Comparison of ENCODE assay signal across 1 cellular context in the genomic region with DNA sequence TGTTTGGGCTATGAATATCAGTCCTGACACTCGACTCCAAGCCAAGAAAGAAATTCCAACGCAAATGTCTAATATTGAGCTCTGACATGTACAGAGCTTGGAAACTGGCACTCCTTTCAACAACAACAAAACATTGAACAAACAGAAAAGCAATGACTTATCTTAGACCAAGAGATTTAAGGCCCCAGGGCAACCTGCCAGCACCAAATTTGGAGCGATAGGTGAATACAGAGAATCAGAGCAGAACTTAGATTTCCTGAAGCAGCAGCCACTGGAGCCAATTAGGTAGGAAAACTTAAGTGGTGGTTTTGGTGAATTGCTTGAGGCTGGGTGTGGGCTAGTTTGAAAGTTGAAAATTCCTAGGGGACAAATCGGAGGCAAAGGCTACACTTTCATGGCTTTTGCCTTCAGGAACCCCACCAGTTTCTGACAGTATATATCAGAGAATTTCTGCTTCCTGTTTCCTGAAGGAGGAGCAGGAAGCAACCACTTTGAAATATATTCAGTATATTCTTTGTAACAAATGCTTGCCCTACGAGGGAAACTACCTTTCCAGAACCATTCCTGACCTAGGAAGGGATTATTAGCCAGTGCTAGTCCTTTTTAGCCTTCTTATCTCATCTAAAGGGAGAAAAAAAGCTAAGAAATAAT.
TF ChIP-seq lines count a peak whose summit lies in the region.

No MANE protein-coding gene starts in this region.

TF ChIP-seq in HepG2, 621 proteins besides CTCF, POLR2A, EP300 and RAD21:
- no peak for TF ChIP-seq MIER3 (CRISPR knock-in tag; IDR thresholded peaks at IDR 0.05; ENCODE audit: borderline replicate concordance)
- no peak for TF ChIP-seq ZNF644 (CRISPR knock-in tag; IDR thresholded peaks at IDR 0.05; ENCODE audit: low read depth)
- TF ChIP-seq, protein P1, sequence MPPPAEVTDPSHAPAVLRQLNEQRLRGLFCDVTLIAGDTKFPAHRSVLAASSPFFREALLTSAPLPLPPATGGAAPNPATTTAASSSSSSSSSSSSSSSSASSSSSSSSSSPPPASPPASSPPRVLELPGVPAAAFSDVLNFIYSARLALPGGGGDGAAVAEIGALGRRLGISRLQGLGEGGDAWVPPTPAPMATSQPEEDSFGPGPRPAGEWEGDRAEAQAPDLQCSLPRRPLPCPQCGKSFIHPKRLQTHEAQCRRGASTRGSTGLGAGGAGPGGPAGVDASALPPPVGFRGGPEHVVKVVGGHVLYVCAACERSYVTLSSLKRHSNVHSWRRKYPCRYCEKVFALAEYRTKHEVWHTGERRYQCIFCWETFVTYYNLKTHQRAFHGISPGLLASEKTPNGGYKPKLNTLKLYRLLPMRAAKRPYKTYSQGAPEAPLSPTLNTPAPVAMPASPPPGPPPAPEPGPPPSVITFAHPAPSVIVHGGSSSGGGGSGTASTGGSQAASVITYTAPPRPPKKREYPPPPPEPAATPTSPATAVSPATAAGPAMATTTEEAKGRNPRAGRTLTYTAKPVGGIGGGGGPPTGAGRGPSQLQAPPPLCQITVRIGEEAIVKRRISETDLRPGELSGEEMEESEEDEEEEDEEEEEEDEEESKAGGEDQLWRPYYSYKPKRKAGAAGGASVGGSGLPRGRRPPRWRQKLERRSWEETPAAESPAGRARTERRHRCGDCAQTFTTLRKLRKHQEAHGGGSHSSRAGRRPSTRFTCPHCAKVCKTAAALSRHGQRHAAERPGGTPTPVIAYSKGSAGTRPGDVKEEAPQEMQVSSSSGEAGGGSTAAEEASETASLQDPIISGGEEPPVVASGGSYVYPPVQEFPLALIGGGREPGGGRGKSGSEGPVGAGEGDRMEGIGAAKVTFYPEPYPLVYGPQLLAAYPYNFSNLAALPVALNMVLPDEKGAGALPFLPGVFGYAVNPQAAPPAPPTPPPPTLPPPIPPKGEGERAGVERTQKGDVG (CRISPR knock-in tag; IDR thresholded peaks at IDR 0.05; ENCODE audit: borderline replicate concordance): no peak
- TF ChIP-seq, protein P2, sequence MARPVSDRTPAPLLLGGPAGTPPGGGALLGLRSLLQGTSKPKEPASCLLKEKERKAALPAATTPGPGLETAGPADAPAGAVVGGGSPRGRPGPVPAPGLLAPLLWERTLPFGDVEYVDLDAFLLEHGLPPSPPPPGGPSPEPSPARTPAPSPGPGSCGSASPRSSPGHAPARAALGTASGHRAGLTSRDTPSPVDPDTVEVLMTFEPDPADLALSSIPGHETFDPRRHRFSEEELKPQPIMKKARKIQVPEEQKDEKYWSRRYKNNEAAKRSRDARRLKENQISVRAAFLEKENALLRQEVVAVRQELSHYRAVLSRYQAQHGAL (CRISPR knock-in tag; IDR thresholded peaks at IDR 0.05; ENCODE audit: not compliant biosample characterization): no peak
- TF ChIP-seq ZNF337 (CRISPR knock-in tag; IDR thresholded peaks at IDR 0.05; ENCODE audit: borderline replicate concordance, low read depth): no peak
- no peak for TF ChIP-seq LBX2 (CRISPR knock-in tag; IDR thresholded peaks at IDR 0.05; ENCODE audit: borderline replicate concordance)
- TF ChIP-seq ZNF446 (CRISPR knock-in tag; IDR thresholded peaks at IDR 0.05): no peak
- TF ChIP-seq SALL1 (CRISPR knock-in tag; IDR thresholded peaks at IDR 0.05): no peak
- TF ChIP-seq SIN3A (IDR thresholded peaks at IDR 0.05; ENCODE audit: borderline replicate concordance, low read depth, low read length): no peak
- TF ChIP-seq NR2C2 (CRISPR knock-in tag; IDR thresholded peaks at IDR 0.05; ENCODE audit: borderline replicate concordance): no peak
- TF ChIP-seq, protein P3, sequence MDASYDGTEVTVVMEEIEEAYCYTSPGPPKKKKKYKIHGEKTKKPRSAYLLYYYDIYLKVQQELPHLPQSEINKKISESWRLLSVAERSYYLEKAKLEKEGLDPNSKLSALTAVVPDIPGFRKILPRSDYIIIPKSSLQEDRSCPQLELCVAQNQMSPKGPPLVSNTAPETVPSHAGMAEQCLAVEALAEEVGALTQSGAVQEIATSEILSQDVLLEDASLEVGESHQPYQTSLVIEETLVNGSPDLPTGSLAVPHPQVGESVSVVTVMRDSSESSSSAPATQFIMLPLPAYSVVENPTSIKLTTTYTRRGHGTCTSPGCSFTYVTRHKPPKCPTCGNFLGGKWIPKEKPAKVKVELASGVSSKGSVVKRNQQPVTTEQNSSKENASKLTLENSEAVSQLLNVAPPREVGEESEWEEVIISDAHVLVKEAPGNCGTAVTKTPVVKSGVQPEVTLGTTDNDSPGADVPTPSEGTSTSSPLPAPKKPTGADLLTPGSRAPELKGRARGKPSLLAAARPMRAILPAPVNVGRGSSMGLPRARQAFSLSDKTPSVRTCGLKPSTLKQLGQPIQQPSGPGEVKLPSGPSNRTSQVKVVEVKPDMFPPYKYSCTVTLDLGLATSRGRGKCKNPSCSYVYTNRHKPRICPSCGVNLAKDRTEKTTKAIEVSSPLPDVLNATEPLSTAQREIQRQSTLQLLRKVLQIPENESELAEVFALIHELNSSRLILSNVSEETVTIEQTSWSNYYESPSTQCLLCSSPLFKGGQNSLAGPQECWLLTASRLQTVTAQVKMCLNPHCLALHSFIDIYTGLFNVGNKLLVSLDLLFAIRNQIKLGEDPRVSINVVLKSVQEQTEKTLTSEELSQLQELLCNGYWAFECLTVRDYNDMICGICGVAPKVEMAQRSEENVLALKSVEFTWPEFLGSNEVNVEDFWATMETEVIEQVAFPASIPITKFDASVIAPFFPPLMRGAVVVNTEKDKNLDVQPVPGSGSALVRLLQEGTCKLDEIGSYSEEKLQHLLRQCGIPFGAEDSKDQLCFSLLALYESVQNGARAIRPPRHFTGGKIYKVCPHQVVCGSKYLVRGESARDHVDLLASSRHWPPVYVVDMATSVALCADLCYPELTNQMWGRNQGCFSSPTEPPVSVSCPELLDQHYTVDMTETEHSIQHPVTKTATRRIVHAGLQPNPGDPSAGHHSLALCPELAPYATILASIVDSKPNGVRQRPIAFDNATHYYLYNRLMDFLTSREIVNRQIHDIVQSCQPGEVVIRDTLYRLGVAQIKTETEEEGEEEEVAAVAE (CRISPR knock-in tag; IDR thresholded peaks at IDR 0.05; ENCODE audit: borderline replicate concordance): no peak
- TF ChIP-seq ZNF136 (CRISPR knock-in tag; IDR thresholded peaks at IDR 0.05; ENCODE audit: low read depth): no peak
